Comparison of ENCODE assay signal across 1 cellular context in the genomic region with DNA sequence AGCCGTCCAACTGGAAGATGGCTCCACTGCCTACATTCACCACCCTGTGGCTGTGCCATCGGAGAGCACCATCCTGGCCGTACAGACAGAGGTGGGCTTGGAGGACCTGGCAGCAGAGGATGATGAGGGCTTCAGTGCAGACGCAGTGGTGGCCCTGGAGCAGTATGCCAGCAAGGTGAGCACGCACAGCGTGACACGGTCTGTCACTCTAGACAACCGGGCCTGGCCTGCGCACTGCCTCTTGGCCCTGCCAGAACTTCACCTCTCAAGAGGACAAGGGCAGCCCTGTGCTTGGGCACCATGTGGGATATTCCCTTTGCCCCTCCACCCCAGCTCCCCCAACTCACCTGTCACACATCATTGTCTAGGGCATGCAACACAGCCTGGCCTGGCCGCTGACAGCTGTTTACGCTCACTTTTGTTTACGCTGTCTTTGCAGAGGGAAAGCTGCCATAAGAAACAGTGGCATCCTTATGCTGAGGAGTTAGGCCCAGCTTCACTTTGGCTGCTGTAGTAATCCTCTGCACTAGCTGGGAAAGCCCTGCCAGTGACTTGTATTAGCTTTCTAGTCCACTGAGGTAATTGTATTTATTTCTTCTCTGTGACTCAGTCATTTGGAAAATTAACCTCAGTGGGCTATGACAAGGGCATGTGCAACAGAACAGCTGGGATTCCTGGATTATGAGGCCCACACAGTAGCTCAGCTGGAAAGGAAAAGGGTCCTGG.
TF ChIP-seq lines count a peak whose summit lies in the region.

No MANE protein-coding gene starts in this region.

TF ChIP-seq in IMR-90, 13 proteins besides CTCF, POLR2A, EP300 and RAD21:
- TF ChIP-seq FOS (IDR thresholded peaks at IDR 0.05; ENCODE audit: low read depth, low read length): peak; percentile 69
- no peak for TF ChIP-seq MAZ (IDR thresholded peaks at IDR 0.05; ENCODE audit: borderline replicate concordance, low read depth, low read length)
- no peak for TF ChIP-seq SMC3 (IDR thresholded peaks at IDR 0.05; ENCODE audit: low read depth, low read length)
- TF ChIP-seq, protein P1, sequence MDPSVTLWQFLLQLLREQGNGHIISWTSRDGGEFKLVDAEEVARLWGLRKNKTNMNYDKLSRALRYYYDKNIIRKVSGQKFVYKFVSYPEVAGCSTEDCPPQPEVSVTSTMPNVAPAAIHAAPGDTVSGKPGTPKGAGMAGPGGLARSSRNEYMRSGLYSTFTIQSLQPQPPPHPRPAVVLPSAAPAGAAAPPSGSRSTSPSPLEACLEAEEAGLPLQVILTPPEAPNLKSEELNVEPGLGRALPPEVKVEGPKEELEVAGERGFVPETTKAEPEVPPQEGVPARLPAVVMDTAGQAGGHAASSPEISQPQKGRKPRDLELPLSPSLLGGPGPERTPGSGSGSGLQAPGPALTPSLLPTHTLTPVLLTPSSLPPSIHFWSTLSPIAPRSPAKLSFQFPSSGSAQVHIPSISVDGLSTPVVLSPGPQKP (IDR thresholded peaks at IDR 0.05; ENCODE audit: borderline replicate concordance, low read depth, low read length): no peak
- TF ChIP-seq BHLHE40 (IDR thresholded peaks at IDR 0.05; ENCODE audit: low read depth, low read length): peak; percentile 80
- no peak for TF ChIP-seq RCOR1 (IDR thresholded peaks at IDR 0.05; ENCODE audit: insufficient replicate concordance, low read length)
- TF ChIP-seq MAFK (IDR thresholded peaks at IDR 0.05; ENCODE audit: low read depth, low read length): no peak
- TF ChIP-seq CEBPB (IDR thresholded peaks at IDR 0.05; ENCODE audit: low read depth, low read length): peak; percentile 49
- TF ChIP-seq, protein P2, sequence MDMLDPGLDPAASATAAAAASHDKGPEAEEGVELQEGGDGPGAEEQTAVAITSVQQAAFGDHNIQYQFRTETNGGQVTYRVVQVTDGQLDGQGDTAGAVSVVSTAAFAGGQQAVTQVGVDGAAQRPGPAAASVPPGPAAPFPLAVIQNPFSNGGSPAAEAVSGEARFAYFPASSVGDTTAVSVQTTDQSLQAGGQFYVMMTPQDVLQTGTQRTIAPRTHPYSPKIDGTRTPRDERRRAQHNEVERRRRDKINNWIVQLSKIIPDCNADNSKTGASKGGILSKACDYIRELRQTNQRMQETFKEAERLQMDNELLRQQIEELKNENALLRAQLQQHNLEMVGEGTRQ (IDR thresholded peaks at IDR 0.05; ENCODE audit: low read depth, low read length): no peak
- TF ChIP-seq MXI1 (IDR thresholded peaks at IDR 0.05; ENCODE audit: borderline replicate concordance, low read depth, low read length): no peak
- no peak for TF ChIP-seq NFE2L2 (IDR thresholded peaks at IDR 0.05; ENCODE audit: low read depth, low read length)
- TF ChIP-seq RFX5 (IDR thresholded peaks at IDR 0.05; ENCODE audit: low read depth, low read length): no peak
- TF ChIP-seq CHD1 (IDR thresholded peaks at IDR 0.05; ENCODE audit: low read depth, low read length): no peak
